ENCODE assay signal across 8 cellular contexts in genomic region chr10:102115775-102116174, GRCh38.
DNase-seq lines count a peak whose midpoint lies in the region; ATAC-seq, FAIRE-seq and TF ChIP-seq lines count a peak whose summit lies in the region.

No MANE protein-coding gene starts in this region.

- H3K27me3 ChIP-seq in OCI-LY3 (ENCODE audit: low read depth, low read length) (no peaks in the 10 kb centered on the region), rectal smooth muscle tissue (ENCODE audit: control insufficient read depth, insufficient read depth, low read length) (no peaks in the 10 kb centered on the region)

- H3K4me3 ChIP-seq in OCI-LY3 (ENCODE audit: low read length) (peak overlapping the region; percentile 99), rectal smooth muscle tissue (ENCODE audit: low read length) (peak overlapping the region; percentile 69)

- ATAC-seq in GM19463 (IDR thresholded peaks at IDR 0.05; ENCODE audit: unreplicated experiment) (no peak), HG03025 (IDR thresholded peaks at IDR 0.05; ENCODE audit: low FRiP score, unreplicated experiment) (no peak)

- H3K36me3 ChIP-seq in OCI-LY3 (replicated peaks; ENCODE audit: low read depth, low read length) (peaks cover 3% of the 10 kb centered on the region), rectal smooth muscle tissue (ENCODE audit: control insufficient read depth, insufficient read depth, low read length) (peaks cover 5% of the 10 kb centered on the region)

- peaks cover 92% of the 10 kb centered on the region for H3K79me2 ChIP-seq in OCI-LY3 (ENCODE audit: low read length)

- H2AFZ ChIP-seq in OCI-LY3 (ENCODE audit: low read depth, low read length): no peak overlapping the region

- H4K20me1 ChIP-seq in OCI-LY3 (ENCODE audit: insufficient read depth, low read length): peaks cover 19% of the 10 kb centered on the region

- peak; percentile 46 for DNase-seq in GF-D8 (lab: John Stamatoyannopoulos, UW)
- DNase-seq in epithelial cell of prostate (ENCODE audit: low read depth, low spot score): no peak
- no peak for DNase-seq in NCI-H524 treated with DMSO at 0.1 percent for 48 hours (lab: John Stamatoyannopoulos, UW)
- DNase-seq in urothelium cell line (ENCODE audit: low spot score): no peak

- no peak for FAIRE-seq in urothelium cell line (lab: Jason Lieb, UNC)

- peaks cover 52% of the 10 kb centered on the region for H3K4me1 ChIP-seq in OCI-LY3 (ENCODE audit: low read length)
- H3K4me1 ChIP-seq in rectal smooth muscle tissue (ENCODE audit: control insufficient read depth, insufficient read depth, low read length): peaks cover 32% of the 10 kb centered on the region

- peak overlapping the region; percentile 92 for H3K27ac ChIP-seq in OCI-LY3 (ENCODE audit: low read length)
- H3K27ac ChIP-seq in epithelial cell of prostate: peak overlapping the region; percentile 82
- H3K27ac ChIP-seq in rectal smooth muscle tissue (ENCODE audit: low read depth, low read length): peak overlapping the region; percentile 100

- H3K4me2 ChIP-seq in OCI-LY3 (ENCODE audit: low read length): peak overlapping the region; percentile 91

- no peaks in the 10 kb centered on the region for H3K9me3 ChIP-seq in OCI-LY3 (ENCODE audit: insufficient read depth, low read length)

- TF ChIP-seq CTCF in OCI-LY3 (IDR thresholded peaks at IDR 0.05; ENCODE audit: low read depth, low read length): no peak

- peak overlapping the region; percentile 85 for H3K9ac ChIP-seq in OCI-LY3 (ENCODE audit: low read length)
- no peak overlapping the region for H3K9ac ChIP-seq in rectal smooth muscle tissue (ENCODE audit: low read length)
